12 cellular contexts compared by ENCODE assay signal in genomic region chr3:51559266-51559907, GRCh38. TPM values are rescaled to one million over a fixed set of nuclear protein-coding genes. Genes with fewer than 3 reads are reported as not detected.
A peak's percentile ranks its signal among the peaks of the same experiment; 100 is the strongest.
DNase-seq lines count a peak whose midpoint lies in the region; ATAC-seq, FAIRE-seq and TF ChIP-seq lines count a peak whose summit lies in the region.
"Had no signal": no experiment of that assay in that cellular context is flagged by ENCODE, and none has a peak within 500 bp of the region (broad histone marks: within the 10 kb centered on the region; RNA-seq: fewer than 3 reads in every experiment).

No MANE protein-coding gene starts in this region.

- in situ Hi-C loops in gastrocnemius medialis (cut with MboI; ENCODE audit: low sequenced_read_pairs in 4 of 4): no loop called here

- H2AFZ ChIP-seq in astrocyte (ENCODE audit: low read depth, low read length): no peak overlapping the region

- CTCF ChIA-PET in AG04449 (lab: Yijun Ruan, JAX): interaction anchor here (0.7 to 2.1 kb wide), 7 partner anchors 8 to 123 kb away, joined by 3 to 6 read pairs (median 3); no protein-coding TSS in a partner anchor

- POLR2A ChIA-PET in AG04449 (lab: Yijun Ruan, JAX): interaction anchor here (0.6 kb wide), 1 partner anchor 1113 kb away, joined by 3 read pairs; no protein-coding TSS in a partner anchor

- no peaks in the 10 kb centered on the region for H3K27me3 ChIP-seq in astrocyte (ENCODE audit: insufficient read depth, low read length)
- H3K27me3 ChIP-seq in left ventricle myocardium inferior (ENCODE audit: low read depth): no peaks in the 10 kb centered on the region
- H3K27me3 ChIP-seq in gastrocnemius medialis: no peaks in the 10 kb centered on the region
- H3K27me3 ChIP-seq: BLaER1 treated with 17β-estradiol and CSF1 and Interleukin-3, amounts not matched to agents 10 nM and 100 nM had no signal

- no peak overlapping the region for H3K27ac Mint-ChIP-seq in astrocyte (ENCODE audit: unreplicated experiment)

- no peaks in the 10 kb centered on the region for H3K9me3 Mint-ChIP-seq in astrocyte (ENCODE audit: unreplicated experiment)

- no peak for ATAC-seq in activated CD4-positive, CD25-positive, alpha-beta regulatory T cell treated with anti-CD3 and anti-CD28 coated beads, Interleukin-2, amount 50 U/mL, for 24 hours
- ATAC-seq in gastrocnemius medialis (no peak), HG02885 (IDR thresholded peaks at IDR 0.05; ENCODE audit: poor library complexity, unreplicated experiment) (no peak)

- H3K27ac ChIP-seq in astrocyte (ENCODE audit: low read depth, low read length) (no peak overlapping the region), left ventricle myocardium inferior (replicated peaks) (peak overlapping the region; percentile 27), gastrocnemius medialis (no peak overlapping the region)
- H3K27ac ChIP-seq: BLaER1 treated with 17β-estradiol and CSF1 and Interleukin-3, amounts not matched to agents 10 nM and 100 nM; epithelial cell of prostate had no signal

- H4K20me1 ChIP-seq in astrocyte (ENCODE audit: insufficient read depth, low read length): peaks cover 59% of the 10 kb centered on the region

- H3K9me3 ChIP-seq in astrocyte (ENCODE audit: insufficient read depth, low read depth, low read length): no peaks in the 10 kb centered on the region
- no peaks in the 10 kb centered on the region for H3K9me3 ChIP-seq in left ventricle myocardium inferior (replicated peaks)
- H3K9me3 ChIP-seq in gastrocnemius medialis: no peaks in the 10 kb centered on the region
- H3K9me3 ChIP-seq: BLaER1 treated with 17β-estradiol and CSF1 and Interleukin-3, amounts not matched to agents 10 nM and 100 nM had no signal

- H3K36me3 ChIP-seq in astrocyte (ENCODE audit: insufficient read depth, low read length) (peaks cover 4% of the 10 kb centered on the region), left ventricle myocardium inferior (peaks cover 5% of the 10 kb centered on the region), gastrocnemius medialis (no peaks in the 10 kb centered on the region)

- peaks cover 11% of the 10 kb centered on the region for H3K36me3 Mint-ChIP-seq in astrocyte (ENCODE audit: low read depth, unreplicated experiment)

- TF ChIP-seq CTCF in AG04449 (IDR thresholded peaks at IDR 0.05; ENCODE audit: insufficient read depth, low read length, missing control alignments): no peak
- no peak for TF ChIP-seq CTCF in LNCaP clone FGC (IDR thresholded peaks at IDR 0.05; ENCODE audit: control insufficient read depth, extremely low read depth, insufficient read depth)
- no peak for TF ChIP-seq CTCF in astrocyte (IDR thresholded peaks at IDR 0.05; ENCODE audit: insufficient read depth, low read depth, low read length)
- no peak for TF ChIP-seq CTCF in left ventricle myocardium inferior (IDR thresholded peaks at IDR 0.05; ENCODE audit: borderline replicate concordance)
- TF ChIP-seq CTCF in gastrocnemius medialis (IDR thresholded peaks at IDR 0.05 in 4 of 5, conservative IDR thresholded peaks at IDR 0.05 in 1 of 5): no peak

- peaks cover 57% of the 10 kb centered on the region for H3K79me2 ChIP-seq in astrocyte (ENCODE audit: insufficient read depth, low read length)

- DNase-seq in AG04449 (ENCODE audit: low read depth, low spot score) (peak; percentile 56), LNCaP clone FGC (ENCODE audit: low read depth) (peak; percentile 59), astrocyte (ENCODE audit: low read depth) (peak; percentile 57), left ventricle myocardium inferior (no peak), HK-2 (ENCODE audit: unreplicated experiment) (no peak), gastrocnemius medialis (no peak)
- DNase-seq: activated CD4-positive, CD25-positive, alpha-beta regulatory T cell treated with anti-CD3 and anti-CD28 coated beads, Interleukin-2, amount 50 U/mL, for 72 hours; activated naive CD4-positive, alpha-beta T cell had no signal

- no peak for FAIRE-seq in astrocyte (lab: Jason Lieb, UNC)

- H3K27me3 Mint-ChIP-seq in astrocyte (ENCODE audit: low read depth, unreplicated experiment): no peaks in the 10 kb centered on the region

- no peak overlapping the region for H3K4me2 ChIP-seq in astrocyte (ENCODE audit: low read length)
- H3K4me2 ChIP-seq: BLaER1 treated with 17β-estradiol and CSF1 and Interleukin-3, amounts not matched to agents 10 nM and 100 nM had no signal

- no peak overlapping the region for H3K4me3 Mint-ChIP-seq in astrocyte (ENCODE audit: unreplicated experiment)

- H3K4me1 ChIP-seq in astrocyte (ENCODE audit: insufficient read depth, low read length): no peaks in the 10 kb centered on the region
- peaks cover 14% of the 10 kb centered on the region for H3K4me1 ChIP-seq in left ventricle myocardium inferior
- peaks cover 0 to 3% of the 10 kb centered on the region in 2 donors for H3K4me1 ChIP-seq in gastrocnemius medialis

- no peak overlapping the region for H3K9ac ChIP-seq in astrocyte (ENCODE audit: low read length)
- H3K9ac ChIP-seq: BLaER1 treated with 17β-estradiol and CSF1 and Interleukin-3, amounts not matched to agents 10 nM and 100 nM had no signal

- H3K4me1 Mint-ChIP-seq in astrocyte (ENCODE audit: low read depth, unreplicated experiment): peaks cover 13% of the 10 kb centered on the region

- intact Hi-C loops in left ventricle myocardium inferior (cut with micrococcal nuclease) (no loop called here), gastrocnemius medialis (cut with DNase I; ENCODE audit: low total_unique reads) (no loop called here)

- no peak overlapping the region for H3K4me3 ChIP-seq in AG04449 (ENCODE audit: low read depth, low read length)
- no peak overlapping the region for H3K4me3 ChIP-seq in LNCaP clone FGC (ENCODE audit: low read depth, low read length)
- H3K4me3 ChIP-seq in astrocyte (ENCODE audit: insufficient read depth, low read depth, low read length): no peak overlapping the region
- no peak overlapping the region for H3K4me3 ChIP-seq in left ventricle myocardium inferior
- no peak overlapping the region for H3K4me3 ChIP-seq in gastrocnemius medialis
- H3K4me3 ChIP-seq: BLaER1 treated with 17β-estradiol and CSF1 and Interleukin-3, amounts not matched to agents 10 nM and 100 nM had no signal

- no peak for TF ChIP-seq POLR2A in gastrocnemius medialis (IDR thresholded peaks at IDR 0.05)

RNA-seq across cellular contexts. Expression of gene RAD54L2, which starts 20.9 kb away (rescaled TPM):
- total RNA-seq in astrocyte: 27.4 and 29.2 TPM in 2 replicates
- total RNA-seq in left ventricle myocardium inferior: 9.8 TPM
- 10 to 100 TPM in 3 of 4 donors, 1 to 10 TPM in 1; 8.8 to 11.2 (median 10.4) TPM for total RNA-seq in gastrocnemius medialis

RNA-seq across cellular contexts. Expression of gene DCAF1, which starts 59.6 kb away (rescaled TPM):
- total RNA-seq in astrocyte: 11.5 and 13.3 TPM in 2 replicates
- total RNA-seq in left ventricle myocardium inferior: 15.8 TPM
- 10 to 100 TPM; 23.0 to 28.9 (median 26.7) TPM for total RNA-seq in gastrocnemius medialis

Comparison
In these comparisons a context has a peak if more than half of its experiments do, and no peak if none do; other contexts are left out.
1. DNase-seq: peak in AG04449 (single experiment), LNCaP clone FGC (single experiment) and astrocyte (single experiment); none in left ventricle myocardium inferior (single experiment), HK-2 (single experiment) and gastrocnemius medialis (0 of 2).